ENCODE assay signal across 8 cellular contexts in genomic region chr15:73704869-73705645, GRCh38. TPM values are rescaled to one million over a fixed set of nuclear protein-coding genes. Genes with fewer than 3 reads are reported as not detected.
DNase-seq lines count a peak whose midpoint lies in the region; ATAC-seq and TF ChIP-seq lines count a peak whose summit lies in the region.

No MANE protein-coding gene starts in this region.

- POLR2A ChIA-PET in AG04450 (lab: Yijun Ruan, JAX), result no interaction called here
- POLR2A ChIA-PET in activated CD8-positive, alpha-beta T cell treated with anti-CD3 and anti-CD28 coated beads for 36 hours (lab: Charles Lee), result interaction anchor here (1.0 kb wide), 1 partner anchor 174 kb away, joined by 3 read pairs; no protein-coding TSS in a partner anchor
- POLR2A ChIA-PET in naive thymus-derived CD8-positive, alpha-beta T cell (lab: Charles Lee), result interaction anchor here (0.6 kb wide), 1 partner anchor 222 kb away, joined by 4 read pairs; no protein-coding TSS in a partner anchor

- peaks cover 13% of the 10 kb centered on the region for H3K27me3 Mint-ChIP-seq in activated CD8-positive, alpha-beta T cell treated with anti-CD3 and anti-CD28 coated beads for 36 hours
- H3K27me3 Mint-ChIP-seq in endodermal cell (ENCODE audit: insufficient read depth), result no peaks in the 10 kb centered on the region
- H3K27me3 Mint-ChIP-seq in naive thymus-derived CD8-positive, alpha-beta T cell, result peaks cover 10 to 86% (median 47%) of the 10 kb centered on the region in 5 donors

- H3K27ac ChIP-seq in AG04450 (ENCODE audit: low read depth, low read length), result no peak overlapping the region
- H3K27ac ChIP-seq in endodermal cell (ENCODE audit: low read depth, low read length), result no peak overlapping the region
- H3K27ac ChIP-seq in suprapubic skin, result no peak overlapping the region

- H3K4me1 ChIP-seq in endodermal cell (ENCODE audit: control insufficient read depth, insufficient read depth, low read length), result no peaks in the 10 kb centered on the region
- H3K4me1 ChIP-seq in suprapubic skin, result no peaks in the 10 kb centered on the region

- no peak overlapping the region for H3K27ac Mint-ChIP-seq in activated CD8-positive, alpha-beta T cell treated with anti-CD3 and anti-CD28 coated beads for 36 hours
- H3K27ac Mint-ChIP-seq in endodermal cell, result no peak overlapping the region
- peak overlapping the region in 1 of 10 donors; percentile 41 for H3K27ac Mint-ChIP-seq in naive thymus-derived CD8-positive, alpha-beta T cell

- TF ChIP-seq EP300 in suprapubic skin (IDR thresholded peaks at IDR 0.05), result no peak

- no peak for DNase-seq in AG04450 (ENCODE audit: low read depth, low spot score)
- DNase-seq in GM19240 (ENCODE audit: insufficient read length, low spot score), result peak; percentile 56
- DNase-seq in NCI-H524 (lab: John Stamatoyannopoulos, UW), result peak; percentile 67 to 76
- DNase-seq in activated CD8-positive, alpha-beta T cell treated with anti-CD3 and anti-CD28 coated beads for 36 hours, result peak; percentile 77
- DNase-seq in endodermal cell, result peak; percentile 92
- DNase-seq in naive thymus-derived CD8-positive, alpha-beta T cell, result peak; percentile 5 to 72 (median 38)
- no peak for DNase-seq in suprapubic skin (ENCODE audit: low spot score in 2 of 2)
- DNase-seq in DMS153 treated with DMSO at 0.1 percent for 48 hours (lab: John Stamatoyannopoulos, UW; ENCODE audit: unreplicated experiment), result no peak

- peaks cover 58% of the 10 kb centered on the region for H3K36me3 ChIP-seq in endodermal cell (ENCODE audit: control insufficient read depth, insufficient read depth, low read length)
- peaks cover 59% of the 10 kb centered on the region for H3K36me3 ChIP-seq in suprapubic skin

- no peaks in the 10 kb centered on the region for H3K9me3 Mint-ChIP-seq in activated CD8-positive, alpha-beta T cell treated with anti-CD3 and anti-CD28 coated beads for 36 hours
- H3K9me3 Mint-ChIP-seq in endodermal cell, result no peaks in the 10 kb centered on the region
- peaks cover 0 to 2% (median 0%) of the 10 kb centered on the region in 9 donors for H3K9me3 Mint-ChIP-seq in naive thymus-derived CD8-positive, alpha-beta T cell

- no peak overlapping the region for H3K9ac ChIP-seq in endodermal cell (ENCODE audit: extremely low read depth, low read length, poor library complexity, severe bottlenecking)

- no peak overlapping the region for H3K4me3 ChIP-seq in AG04450 (ENCODE audit: low read depth, low read length)
- no peak overlapping the region for H3K4me3 ChIP-seq in endodermal cell (ENCODE audit: low read length)
- no peak overlapping the region for H3K4me3 ChIP-seq in suprapubic skin

- peak; percentile 83 for TF ChIP-seq CTCF in AG04450 (IDR thresholded peaks at IDR 0.05; ENCODE audit: low read depth, low read length)
- TF ChIP-seq CTCF in activated CD8-positive, alpha-beta T cell treated with anti-CD3 and anti-CD28 coated beads for 36 hours (IDR thresholded peaks at IDR 0.05), result peak; percentile 69
- peak; percentile 93 for TF ChIP-seq CTCF in endodermal cell (conservative IDR thresholded peaks at IDR 0.05)
- peak; percentile 15 to 83 for TF ChIP-seq CTCF in suprapubic skin (IDR thresholded peaks at IDR 0.05)

- ATAC-seq in activated CD8-positive, alpha-beta T cell treated with anti-CD3 and anti-CD28 coated beads for 36 hours, result peak; percentile 90
- ATAC-seq in naive thymus-derived CD8-positive, alpha-beta T cell, result peak; percentile 78 to 83

- no peaks in the 10 kb centered on the region for H3K27me3 ChIP-seq in AG04450 (ENCODE audit: control insufficient read depth, insufficient read depth, low read length)
- H3K27me3 ChIP-seq in endodermal cell (ENCODE audit: control insufficient read depth, insufficient read depth, low read length, poor library complexity, severe bottlenecking), result no peaks in the 10 kb centered on the region
- no peaks in the 10 kb centered on the region for H3K27me3 ChIP-seq in suprapubic skin

- H3K4me3 Mint-ChIP-seq in activated CD8-positive, alpha-beta T cell treated with anti-CD3 and anti-CD28 coated beads for 36 hours, result no peak overlapping the region
- H3K4me3 Mint-ChIP-seq in endodermal cell, result no peak overlapping the region
- no peak overlapping the region for H3K4me3 Mint-ChIP-seq in naive thymus-derived CD8-positive, alpha-beta T cell

- intact Hi-C loops in activated CD8-positive, alpha-beta T cell treated with anti-CD3 and anti-CD28 coated beads for 36 hours (cut with micrococcal nuclease), result loop anchor here (5.0 to 10.0 kb wide), 3 partner anchors 68 to 400 kb away; no protein-coding TSS in a partner anchor

- no peak for TF ChIP-seq POLR2A in suprapubic skin (IDR thresholded peaks at IDR 0.05)

- CTCF ChIA-PET in AG04450 (lab: Charles Lee), result interaction anchor here (0.6 to 12.3 kb wide), 52 partner anchors 8 to 464 kb away, joined by 3 to 304 read pairs (median 4); partner anchors contain the start of gene NPTN
- CTCF ChIA-PET in activated CD8-positive, alpha-beta T cell treated with anti-CD3 and anti-CD28 coated beads for 36 hours (lab: Charles Lee), result interaction anchor here (0.5 to 13.0 kb wide), 52 partner anchors 8 to 567 kb away, joined by 3 to 349 read pairs (median 4); partner anchors contain the start of gene NPTN

- peaks cover 1% of the 10 kb centered on the region for H3K4me1 Mint-ChIP-seq in activated CD8-positive, alpha-beta T cell treated with anti-CD3 and anti-CD28 coated beads for 36 hours (ENCODE audit: low read depth)
- no peaks in the 10 kb centered on the region for H3K4me1 Mint-ChIP-seq in endodermal cell
- H3K4me1 Mint-ChIP-seq in naive thymus-derived CD8-positive, alpha-beta T cell, result peaks cover 0 to 4% (median under 1%) of the 10 kb centered on the region in 4 donors

- no peaks in the 10 kb centered on the region for H3K36me3 Mint-ChIP-seq in activated CD8-positive, alpha-beta T cell treated with anti-CD3 and anti-CD28 coated beads for 36 hours (ENCODE audit: low read depth)
- H3K36me3 Mint-ChIP-seq in endodermal cell (ENCODE audit: low read depth), result peaks cover 49% of the 10 kb centered on the region
- H3K36me3 Mint-ChIP-seq in naive thymus-derived CD8-positive, alpha-beta T cell, result no peaks in the 10 kb centered on the region

- WGBS in endodermal cell (ENCODE audit: insufficient coverage in 1 of 2, insufficient read length in 1 of 2), 2 experiments, result 67 to 74% methylated on average over 6 to 13 of the region's 13 CpGs
- WGBS in suprapubic skin, result 56% methylated on average over 10 of the region's 13 CpGs

- no peaks in the 10 kb centered on the region for H3K9me3 ChIP-seq in AG04450 (ENCODE audit: control insufficient read depth, insufficient read depth, low read length)
- H3K9me3 ChIP-seq in endodermal cell (ENCODE audit: control insufficient read depth, low read length), result no peaks in the 10 kb centered on the region
- H3K9me3 ChIP-seq in suprapubic skin, result no peaks in the 10 kb centered on the region

RNA-seq across cellular contexts. Expression of gene CD276, which starts 20.9 kb away (rescaled TPM):
- 86.4 and 101 TPM in 2 replicates for polyA plus RNA-seq in AG04450 (2011; rRNA removed)
- 44.0 and 58.4 TPM in 2 replicates for polyA minus RNA-seq in AG04450 (2011; rRNA and poly(A)+ RNA removed)
- under 1 TPM; 0.31 to 0.45 TPM for total RNA-seq in activated CD8-positive, alpha-beta T cell treated with anti-CD3 and anti-CD28 coated beads for 36 hours
- total RNA-seq in endodermal cell, result 100 to 1,000 TPM; 122 to 133 TPM
- polyA plus RNA-seq in endodermal cell (2013, experiment 1 of 2), result 170 TPM
- polyA plus RNA-seq in endodermal cell (2013, experiment 2 of 2), result 168 TPM
- total RNA-seq in naive thymus-derived CD8-positive, alpha-beta T cell, result under 1 TPM; 0.49 to 0.63 TPM
- not detected for polyA plus RNA-seq in naive thymus-derived CD8-positive, alpha-beta T cell
- 100 to 1,000 TPM in 1 of 4 donors, 10 to 100 TPM in 3; 64.2 to 100 (median 74.2) TPM for total RNA-seq in suprapubic skin

RNA-seq across cellular contexts. Expression of gene INSYN1, which starts 48.1 kb away (rescaled TPM):
- 0.29 and 0.45 TPM in 2 replicates for polyA plus RNA-seq in AG04450 (2011; rRNA removed)
- polyA minus RNA-seq in AG04450 (2011; rRNA and poly(A)+ RNA removed), result 0.35 and 0.37 TPM in 2 replicates
- not detected for total RNA-seq in activated CD8-positive, alpha-beta T cell treated with anti-CD3 and anti-CD28 coated beads for 36 hours
- total RNA-seq in endodermal cell, result under 1 TPM; 0.33 to 0.55 TPM
- polyA plus RNA-seq in endodermal cell (2013, experiment 1 of 2), result 5.5 TPM
- 4.3 TPM for polyA plus RNA-seq in endodermal cell (2013, experiment 2 of 2)
- total RNA-seq in naive thymus-derived CD8-positive, alpha-beta T cell, result not detected
- polyA plus RNA-seq in naive thymus-derived CD8-positive, alpha-beta T cell, result not detected
- total RNA-seq in suprapubic skin, result 10 to 100 TPM; 22.7 to 70.1 (median 45.7) TPM

Comparison
In these comparisons a context has a peak if more than half of its experiments do, and no peak if none do; other contexts are left out.
1. DNase-seq: peak in GM19240 (single experiment), NCI-H524 (2 of 2), activated CD8-positive, alpha-beta T cell treated with anti-CD3 and anti-CD28 coated beads for 36 hours (single experiment), endodermal cell (single experiment) and naive thymus-derived CD8-positive, alpha-beta T cell (10 of 10); none in AG04450 (single experiment), suprapubic skin (0 of 2) and DMS153 treated with DMSO at 0.1 percent for 48 hours (single experiment).
2. RNA of gene CD276, which starts 20.9 kb away (total RNA-seq): 122 to 133 TPM in endodermal cell and 64.2 to 100 TPM in suprapubic skin; 0.49 to 0.63 TPM in naive thymus-derived CD8-positive, alpha-beta T cell and 0.31 to 0.45 TPM in activated CD8-positive, alpha-beta T cell treated with anti-CD3 and anti-CD28 coated beads for 36 hours; every median in the first group is over 10 times any median in the second.
3. RNA of gene INSYN1, which starts 48.1 kb away (total RNA-seq): 22.7 to 70.1 TPM in suprapubic skin; 0.33 to 0.55 TPM in endodermal cell, not detected in activated CD8-positive, alpha-beta T cell treated with anti-CD3 and anti-CD28 coated beads for 36 hours and not detected in naive thymus-derived CD8-positive, alpha-beta T cell; every median in the first group is over 10 times any median in the second.
4. Peak in every context shown above with its lines, with median percentiles within 50 percentile points of each other: CTCF ChIP-seq.